Comparison of ENCODE assay signal across 10 cellular contexts in the genomic region with DNA sequence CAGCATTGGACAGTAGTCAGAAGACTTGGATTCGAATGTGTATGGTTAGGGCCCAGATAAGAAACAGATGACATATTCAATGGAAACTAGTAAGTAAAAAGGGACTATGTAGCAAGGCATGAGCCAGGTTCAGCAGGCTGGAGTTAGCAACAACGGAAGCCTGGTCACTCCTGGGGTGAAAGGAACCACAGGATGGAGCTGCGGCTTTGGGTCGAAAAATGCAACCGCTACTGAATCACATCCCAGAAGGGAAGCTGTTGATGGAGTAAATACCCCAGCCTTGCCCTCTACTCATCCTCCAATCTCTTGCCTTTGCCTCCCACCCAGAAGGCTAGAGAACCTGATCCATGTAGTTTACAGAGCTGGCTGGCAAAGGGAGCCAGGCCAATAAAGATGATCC. TPM values are rescaled to one million over a fixed set of nuclear protein-coding genes. Genes with fewer than 3 reads are reported as not detected.
DNase-seq lines count a peak whose midpoint lies in the region; ATAC-seq lines count a peak whose summit lies in the region.
"Had no signal": no experiment of that assay in that cellular context is flagged by ENCODE, and none has a peak within 500 bp of the region (broad histone marks: within the 10 kb centered on the region; RNA-seq: fewer than 3 reads in every experiment).

No MANE protein-coding gene starts in this region.

- H3K36me3 Mint-ChIP-seq in activated CD4-positive, alpha-beta T cell treated with anti-CD3 and anti-CD28 coated beads, Interleukin-2, amount 10 ng/mL, durations not matched to agents 24 days and 14 days (ENCODE audit: low read depth) = no peaks in the 10 kb centered on the region
- H3K36me3 Mint-ChIP-seq in activated T-cell treated with anti-CD3 and anti-CD28 coated beads, Interleukin-2, amount 50 U/mL, for 72 hours (ENCODE audit: insufficient read depth in 2 of 2) = peaks cover 2 to 3% of the 10 kb centered on the region in 2 donors

- H3K4me3 Mint-ChIP-seq in activated CD4-positive, alpha-beta T cell treated with anti-CD3 and anti-CD28 coated beads, Interleukin-2, amount 10 ng/mL, durations not matched to agents 24 days and 14 days = peak overlapping the region; percentile 69
- peak overlapping the region; percentile 67 to 68 for H3K4me3 Mint-ChIP-seq in activated T-cell treated with anti-CD3 and anti-CD28 coated beads, Interleukin-2, amount 50 U/mL, for 72 hours

- H3K27ac Mint-ChIP-seq in activated CD4-positive, alpha-beta T cell treated with anti-CD3 and anti-CD28 coated beads, Interleukin-2, amount 10 ng/mL, durations not matched to agents 24 days and 14 days = peak overlapping the region; percentile 90
- peak overlapping the region; percentile 80 for H3K27ac Mint-ChIP-seq in activated T-cell treated with anti-CD3 and anti-CD28 coated beads, Interleukin-2, amount 50 U/mL, for 72 hours
- H3K27ac Mint-ChIP-seq: progenitor cell of endocrine pancreas had no signal

- peak; percentile 82 for DNase-seq in activated CD4-positive, alpha-beta T cell treated with anti-CD3 and anti-CD28 coated beads, Interleukin-2, amount 10 ng/mL, durations not matched to agents 24 days and 14 days
- no peak for DNase-seq in activated CD4-positive, alpha-beta T cell treated with anti-CD3 and anti-CD28 coated beads, Interleukin-2, amount 50 U/mL, for 1 hour
- peak; percentile 78 to 89 for DNase-seq in Kasumi-1 (lab: John Stamatoyannopoulos, UW)
- peak; percentile 69 to 78 for DNase-seq in activated T-cell treated with anti-CD3 and anti-CD28 coated beads, Interleukin-2, amount 50 U/mL, for 72 hours
- DNase-seq in stimulated activated CD8-positive, alpha-beta memory T cell treated with anti-CD3 and anti-CD28 coated beads, Interleukin-7, amount 100 ng/mL, for 48 hours (ENCODE audit: extremely low read depth in 1 of 2, low read depth in 1 of 2) = peak; percentile 54 to 74
- no peak for DNase-seq in Right ventricle myocardium inferior (ENCODE audit: missing footprints)
- no peak for DNase-seq in HuH-7 (ENCODE audit: low spot score)
- no peak for DNase-seq in AG08395 (ENCODE audit: low spot score)

- H3K9me3 Mint-ChIP-seq in activated CD4-positive, alpha-beta T cell treated with anti-CD3 and anti-CD28 coated beads, Interleukin-2, amount 10 ng/mL, durations not matched to agents 24 days and 14 days = peaks cover 8% of the 10 kb centered on the region
- peaks cover 0 to 4% of the 10 kb centered on the region in 2 donors for H3K9me3 Mint-ChIP-seq in activated T-cell treated with anti-CD3 and anti-CD28 coated beads, Interleukin-2, amount 50 U/mL, for 72 hours

- intact Hi-C loops in activated CD4-positive, alpha-beta T cell treated with anti-CD3 and anti-CD28 coated beads, Interleukin-2, amount 10 ng/mL, durations not matched to agents 24 days and 14 days (cut with micrococcal nuclease) = loop anchor here (1.0 to 10.0 kb wide), 9 partner anchors 9 to 803 kb away; a partner anchor contains a TSS
- intact Hi-C loops in Right ventricle myocardium inferior (cut with DNase I) = no loop called here

- ATAC-seq in activated T-cell treated with anti-CD3 and anti-CD28 coated beads, Interleukin-2, amount 50 U/mL, for 72 hours (replicated peaks in 1 of 2) = peak; percentile 56 to 64
- no peak for ATAC-seq in Right ventricle myocardium inferior
- ATAC-seq: Panc1 had no signal

- peaks cover 63% of the 10 kb centered on the region for H3K4me1 Mint-ChIP-seq in activated CD4-positive, alpha-beta T cell treated with anti-CD3 and anti-CD28 coated beads, Interleukin-2, amount 10 ng/mL, durations not matched to agents 24 days and 14 days
- peaks cover 71% of the 10 kb centered on the region for H3K4me1 Mint-ChIP-seq in activated T-cell treated with anti-CD3 and anti-CD28 coated beads, Interleukin-2, amount 50 U/mL, for 72 hours (ENCODE audit: low read depth)

- H3K27me3 Mint-ChIP-seq in activated CD4-positive, alpha-beta T cell treated with anti-CD3 and anti-CD28 coated beads, Interleukin-2, amount 10 ng/mL, durations not matched to agents 24 days and 14 days = no peaks in the 10 kb centered on the region
- H3K27me3 Mint-ChIP-seq in activated T-cell treated with anti-CD3 and anti-CD28 coated beads, Interleukin-2, amount 50 U/mL, for 72 hours (ENCODE audit: low read depth) = peaks cover 8% of the 10 kb centered on the region

RNA-seq across cellular contexts. Expression of a gene that starts 37.5 kb away (rescaled TPM):
- total RNA-seq in activated CD4-positive, alpha-beta T cell treated with anti-CD3 and anti-CD28 coated beads, Interleukin-2, amount 10 ng/mL, durations not matched to agents 24 days and 14 days = 178 and 201 TPM in 2 replicates
- total RNA-seq in activated T-cell treated with anti-CD3 and anti-CD28 coated beads, Interleukin-2, amount 50 U/mL, for 72 hours = 10 to 100 TPM; 64.3 to 76.7 TPM
- 1.0 TPM for total RNA-seq in Right ventricle myocardium inferior

RNA-seq across cellular contexts. Expression of a gene that starts 49.2 kb away (rescaled TPM):
- 43.6 and 43.8 TPM in 2 replicates for total RNA-seq in activated CD4-positive, alpha-beta T cell treated with anti-CD3 and anti-CD28 coated beads, Interleukin-2, amount 10 ng/mL, durations not matched to agents 24 days and 14 days
- total RNA-seq in activated T-cell treated with anti-CD3 and anti-CD28 coated beads, Interleukin-2, amount 50 U/mL, for 72 hours = 10 to 100 TPM; 26.3 to 33.4 TPM
- 16.3 TPM for total RNA-seq in Right ventricle myocardium inferior

Comparison
In these comparisons a context has a peak if more than half of its experiments do, and no peak if none do; other contexts are left out.
1. DNase-seq: peak in activated CD4-positive, alpha-beta T cell treated with anti-CD3 and anti-CD28 coated beads, Interleukin-2, amount 10 ng/mL, durations not matched to agents 24 days and 14 days (single experiment), Kasumi-1 (2 of 2), activated T-cell treated with anti-CD3 and anti-CD28 coated beads, Interleukin-2, amount 50 U/mL, for 72 hours (2 of 2) and stimulated activated CD8-positive, alpha-beta memory T cell treated with anti-CD3 and anti-CD28 coated beads, Interleukin-7, amount 100 ng/mL, for 48 hours (2 of 2); none in activated CD4-positive, alpha-beta T cell treated with anti-CD3 and anti-CD28 coated beads, Interleukin-2, amount 50 U/mL, for 1 hour (single experiment), Right ventricle myocardium inferior (single experiment), HuH-7 (single experiment) and AG08395 (single experiment).
2. RNA of a gene that starts 37.5 kb away (total RNA-seq): 178 to 201 TPM in activated CD4-positive, alpha-beta T cell treated with anti-CD3 and anti-CD28 coated beads, Interleukin-2, amount 10 ng/mL, durations not matched to agents 24 days and 14 days and 64.3 to 76.7 TPM in activated T-cell treated with anti-CD3 and anti-CD28 coated beads, Interleukin-2, amount 50 U/mL, for 72 hours; 1.0 TPM in Right ventricle myocardium inferior (single experiment); every median in the first group is over 10 times any median in the second.